ENCODE assay signal across 1 cellular context in the genomic region with DNA sequence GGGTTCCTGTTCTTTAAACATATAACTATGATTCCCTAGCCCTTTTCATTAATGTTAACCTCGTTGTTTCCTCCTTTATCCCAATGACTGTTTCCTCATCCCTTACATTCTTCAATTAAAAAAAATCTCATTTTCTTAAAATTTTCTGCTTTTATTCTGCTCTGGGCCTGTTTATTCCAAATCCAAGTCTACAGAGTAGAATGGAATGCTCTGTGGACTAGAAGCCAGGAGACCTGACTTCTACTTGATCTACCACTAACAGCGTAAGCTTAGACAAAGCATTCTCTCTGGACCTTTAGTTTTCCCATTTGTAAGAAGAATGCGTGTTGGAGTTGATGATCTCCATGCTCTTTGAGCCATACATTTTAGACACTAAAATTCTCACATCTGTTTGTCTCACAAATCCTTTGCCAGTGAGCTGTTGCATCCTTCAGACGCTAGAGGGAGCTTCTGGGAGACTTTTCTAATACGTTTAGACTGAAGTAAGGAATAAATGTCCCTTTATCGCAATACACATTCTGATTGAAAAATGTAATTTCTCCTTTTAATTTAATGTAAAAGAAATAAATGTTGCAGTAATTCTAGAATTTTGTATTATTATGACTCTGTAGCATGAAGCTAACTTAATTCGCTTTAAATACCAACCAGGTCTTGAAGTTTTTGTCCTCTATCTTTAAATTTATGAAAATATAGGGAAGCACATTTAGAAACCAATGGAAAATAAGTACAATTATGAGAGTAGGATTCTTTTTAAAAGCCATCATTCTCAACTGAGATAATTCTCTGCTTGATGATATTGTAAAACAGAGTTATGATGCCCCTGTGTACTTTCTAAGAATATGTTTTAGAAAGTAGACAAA.
TF ChIP-seq lines count a peak whose summit lies in the region.

No MANE protein-coding gene starts in this region.

TF ChIP-seq in GM12878, 131 proteins besides CTCF, POLR2A, EP300 and RAD21 (continued from another document):
- TF ChIP-seq, protein P1, sequence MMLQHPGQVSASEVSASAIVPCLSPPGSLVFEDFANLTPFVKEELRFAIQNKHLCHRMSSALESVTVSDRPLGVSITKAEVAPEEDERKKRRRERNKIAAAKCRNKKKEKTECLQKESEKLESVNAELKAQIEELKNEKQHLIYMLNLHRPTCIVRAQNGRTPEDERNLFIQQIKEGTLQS (IDR thresholded peaks at IDR 0.05; ENCODE audit: borderline replicate concordance, extremely low read depth, low read depth, low read length) = no peak
- TF ChIP-seq BCL11A (IDR thresholded peaks at IDR 0.05; ENCODE audit: low read depth, low read length) = no peak
- TF ChIP-seq SUZ12 (IDR thresholded peaks at IDR 0.05; ENCODE audit: unreplicated experiment) = no peak
- no peak for TF ChIP-seq TARDBP (IDR thresholded peaks at IDR 0.05; ENCODE audit: borderline replicate concordance)
TF ChIP-seq in GM12878: peak in this region for 1.
